ENCODE assay signal across 1 cellular context in genomic region chr3:11661052-11661656, GRCh38.
A peak's percentile ranks its signal among the peaks of the same experiment; 100 is the strongest.
TF ChIP-seq lines count a peak whose summit lies in the region.

No MANE protein-coding gene starts in this region.

TF ChIP-seq in HEK293, 187 proteins besides CTCF, POLR2A, EP300 and RAD21 (continued from another document and continues in another):
- no peak for TF ChIP-seq ZNF26 (tag by site-specific recombination; IDR thresholded peaks at IDR 0.05)
- TF ChIP-seq ZSCAN5A (tag by site-specific recombination; IDR thresholded peaks at IDR 0.05), result no peak
- TF ChIP-seq PRDM4 (tag by site-specific recombination; IDR thresholded peaks at IDR 0.05), result no peak
- TF ChIP-seq ZNF600 (tag by site-specific recombination; IDR thresholded peaks at IDR 0.05), result peak; percentile 57; the same call in 1 of the 2 replicates
- no peak for TF ChIP-seq ZNF544 (tag by site-specific recombination; IDR thresholded peaks at IDR 0.05)
- TF ChIP-seq ZNF169 (tag by site-specific recombination; IDR thresholded peaks at IDR 0.05), result no peak
- TF ChIP-seq ZNF37A (tag by site-specific recombination; IDR thresholded peaks at IDR 0.05), result no peak
- no peak; the same call in 1 of the 2 replicates for TF ChIP-seq ZNF692 (tag by site-specific recombination; IDR thresholded peaks at IDR 0.05)
- peak; percentile 59; the same call in 1 of the 2 replicates for TF ChIP-seq ZNF558 (tag by site-specific recombination; IDR thresholded peaks at IDR 0.05)
- TF ChIP-seq ZBTB48 (tag by site-specific recombination; IDR thresholded peaks at IDR 0.05), result no peak
- TF ChIP-seq SP7 (tag by site-specific recombination; IDR thresholded peaks at IDR 0.05), result no peak
- TF ChIP-seq ZNF837 (tag by site-specific recombination; IDR thresholded peaks at IDR 0.05), result no peak
- peak; percentile 87 for TF ChIP-seq ZNF510 (tag by site-specific recombination; IDR thresholded peaks at IDR 0.05; ENCODE audit: insufficient replicate concordance)
- TF ChIP-seq SP3 (tag by site-specific recombination; IDR thresholded peaks at IDR 0.05), result peak; percentile 21; the same call in 1 of the 2 replicates
- no peak for TF ChIP-seq TCF7L2 (IDR thresholded peaks at IDR 0.05; ENCODE audit: borderline replicate concordance, low read depth, low read length)
- no peak for TF ChIP-seq ZNF776 (tag by site-specific recombination; IDR thresholded peaks at IDR 0.05; ENCODE audit: borderline replicate concordance)
- TF ChIP-seq ZBTB7A (tag by site-specific recombination; IDR thresholded peaks at IDR 0.05; ENCODE audit: low read depth), result no peak
- no peak for TF ChIP-seq ZNF585B (tag by site-specific recombination; IDR thresholded peaks at IDR 0.05)
- TF ChIP-seq ZNF138 (tag by site-specific recombination; IDR thresholded peaks at IDR 0.05; ENCODE audit: borderline replicate concordance), result 0 out of 2 replicates have a peak, but pooled peaks have one; percentile 14
- TF ChIP-seq SALL2 (tag by site-specific recombination; IDR thresholded peaks at IDR 0.05; ENCODE audit: borderline replicate concordance), result no peak
- TF ChIP-seq SP2 (tag by site-specific recombination; IDR thresholded peaks at IDR 0.05), result no peak
- no peak for TF ChIP-seq ZNF354C (tag by site-specific recombination; IDR thresholded peaks at IDR 0.05; ENCODE audit: borderline replicate concordance, low read depth)
- TF ChIP-seq ZNF488 (tag by site-specific recombination; IDR thresholded peaks at IDR 0.05), result no peak
- no peak for TF ChIP-seq ZFP41 (tag by site-specific recombination; IDR thresholded peaks at IDR 0.05; ENCODE audit: borderline replicate concordance)
- TF ChIP-seq ZNF266 (tag by site-specific recombination; IDR thresholded peaks at IDR 0.05; ENCODE audit: low read depth), result peak; percentile 76
- no peak for TF ChIP-seq ZNF341 (tag by site-specific recombination; IDR thresholded peaks at IDR 0.05; ENCODE audit: low read depth)
- no peak for TF ChIP-seq MYNN (tag by site-specific recombination; IDR thresholded peaks at IDR 0.05; ENCODE audit: borderline replicate concordance)
- TF ChIP-seq ZNF623 (tag by site-specific recombination; IDR thresholded peaks at IDR 0.05), result peak; percentile 82
- no peak for TF ChIP-seq ZNF324 (tag by site-specific recombination; IDR thresholded peaks at IDR 0.05)
- TF ChIP-seq ZNF112 (tag by site-specific recombination; IDR thresholded peaks at IDR 0.05), result no peak
- TF ChIP-seq ZNF596 (tag by site-specific recombination; IDR thresholded peaks at IDR 0.05), result no peak
- no peak for TF ChIP-seq ZSCAN23 (tag by site-specific recombination; IDR thresholded peaks at IDR 0.05)
- TF ChIP-seq RBAK (tag by site-specific recombination; IDR thresholded peaks at IDR 0.05), result no peak
- TF ChIP-seq BCL6B (tag by site-specific recombination; IDR thresholded peaks at IDR 0.05), result no peak
- TF ChIP-seq ZFHX2 (tag by site-specific recombination; conservative IDR thresholded peaks at IDR 0.05), result no peak
- peak; percentile 59; the same call in 1 of the 2 replicates for TF ChIP-seq ZNF140 (tag by site-specific recombination; IDR thresholded peaks at IDR 0.05)
- TF ChIP-seq ZFP3 (tag by site-specific recombination; IDR thresholded peaks at IDR 0.05; ENCODE audit: low read depth), result no peak
- TF ChIP-seq ZNF292 (tag by site-specific recombination; IDR thresholded peaks at IDR 0.05; ENCODE audit: borderline replicate concordance, low read depth), result 0 out of 2 replicates have a peak, but pooled peaks have one; percentile 52
- TF ChIP-seq KLF7 (tag by site-specific recombination; IDR thresholded peaks at IDR 0.05; ENCODE audit: borderline replicate concordance), result no peak
- no peak for TF ChIP-seq ZNF155 (tag by site-specific recombination; IDR thresholded peaks at IDR 0.05)
- TF ChIP-seq ZNF404 (tag by site-specific recombination; IDR thresholded peaks at IDR 0.05), result no peak
- TF ChIP-seq ZNF626 (tag by site-specific recombination; IDR thresholded peaks at IDR 0.05), result no peak
- TF ChIP-seq ZNF148 (tag by site-specific recombination; IDR thresholded peaks at IDR 0.05; ENCODE audit: borderline replicate concordance), result no peak
- no peak for TF ChIP-seq ZNF280D (tag by site-specific recombination; IDR thresholded peaks at IDR 0.05)
- no peak for TF ChIP-seq ZNF843 (tag by site-specific recombination; IDR thresholded peaks at IDR 0.05)
- no peak for TF ChIP-seq ZNF707 (tag by site-specific recombination; IDR thresholded peaks at IDR 0.05)
- no peak for TF ChIP-seq INSM2 (tag by site-specific recombination; IDR thresholded peaks at IDR 0.05)
- no peak for TF ChIP-seq KLF10 (tag by site-specific recombination; IDR thresholded peaks at IDR 0.05)
- no peak for TF ChIP-seq ZIC2 (tag by site-specific recombination; IDR thresholded peaks at IDR 0.05)
- no peak for TF ChIP-seq ZNF416 (tag by site-specific recombination; IDR thresholded peaks at IDR 0.05)
- TF ChIP-seq ZNF555 (tag by site-specific recombination; conservative IDR thresholded peaks at IDR 0.05), result peak; percentile 81
- no peak for TF ChIP-seq ZNF10 (tag by site-specific recombination; IDR thresholded peaks at IDR 0.05)
